14 cellular contexts compared by ENCODE assay signal in the genomic region with DNA sequence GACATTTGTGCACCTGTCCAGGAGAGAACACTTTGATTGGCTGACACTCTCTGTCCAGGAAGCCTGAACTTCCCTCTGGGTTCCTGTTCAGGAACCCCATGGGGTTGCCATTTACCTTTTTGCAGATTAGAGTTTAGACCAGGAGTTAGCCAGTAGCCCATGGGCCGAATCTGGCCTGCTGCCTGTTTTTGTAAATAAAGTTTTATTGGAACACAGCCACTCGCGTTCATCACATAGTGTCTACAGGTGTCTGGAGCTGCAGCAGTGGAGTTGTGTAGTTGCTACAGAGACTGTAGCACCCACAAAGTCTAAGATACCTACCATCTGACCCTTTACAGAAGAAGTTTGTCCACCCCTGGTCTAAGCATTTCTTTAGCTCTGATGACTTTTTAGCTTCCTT.
DNase-seq lines count a peak whose midpoint lies in the region; ATAC-seq and TF ChIP-seq lines count a peak whose summit lies in the region.
"Had no signal": no experiment of that assay in that cellular context is flagged by ENCODE, and none has a peak within 500 bp of the region (broad histone marks: within the 10 kb centered on the region; RNA-seq: fewer than 3 reads in every experiment).

No MANE protein-coding gene starts in this region.

- H3K27me3 ChIP-seq in ACC112 (ENCODE audit: insufficient read depth, low read length) = no peaks in the 10 kb centered on the region
- H3K27me3 ChIP-seq in HCT116 (ENCODE audit: insufficient read depth, low read length) = no peaks in the 10 kb centered on the region
- no peaks in the 10 kb centered on the region for H3K27me3 ChIP-seq in esophagus squamous epithelium

- no TSS peak for BruUV-seq in HCT116 (replicated peaks; lab: Mats Ljungman, UMichigan)

- H3K36me3 ChIP-seq in ACC112 (ENCODE audit: insufficient read depth, low read length) (peaks cover 19% of the 10 kb centered on the region; the same call in 1 of the 2 replicates), HCT116 (ENCODE audit: control insufficient read depth in 1 of 2, insufficient read depth in 2 of 2, low read length in 2 of 2) (peaks cover 12 to 15% of the 10 kb centered on the region in 2 experiments; a peak in 3 of 4 replicates), esophagus squamous epithelium (peaks cover 0 to 70% (median 7%) of the 10 kb centered on the region in 3 donors)

- WGBS in esophagus squamous epithelium, 2 donors = 60 to 100% methylated on average over 2 to 3 of the region's 3 CpGs

- H3K27ac ChIP-seq in ACC112 (ENCODE audit: low read depth, low read length) (peak overlapping the region; percentile 87; the same call in 1 of the 2 replicates), HCT116 (ENCODE audit: low read depth, low read length) (0 out of 2 replicates have a peak overlapping the region, but pooled peaks have one; percentile 7), RWPE1 (peak overlapping the region; percentile 83), esophagus squamous epithelium (peak overlapping the region in 3 of 4 donors; percentile 40 to 81 (median 80))

- in situ Hi-C loops in GM13977 (cut with MboI; ENCODE audit: low pct_unique_long_range_greater_than_20kb, low sequenced_read_pairs, unreplicated experiment) = loop anchor here (25.0 kb wide), 1 partner anchor 133 kb away; a partner anchor contains a TSS

- TF ChIP-seq RAD21 in HCT116 (IDR thresholded peaks at IDR 0.05; ENCODE audit: low read depth) = no peak

- peaks cover 79% of the 10 kb centered on the region for H3K4me1 ChIP-seq in ACC112 (ENCODE audit: control insufficient read depth, insufficient read depth, low read length, unreplicated experiment)
- H3K4me1 ChIP-seq in HCT116 (ENCODE audit: control insufficient read depth in 1 of 2, insufficient read depth in 2 of 2, low read length in 2 of 2) = peaks cover 48 to 80% of the 10 kb centered on the region in 2 experiments
- H3K4me1 ChIP-seq in esophagus squamous epithelium = peaks cover 15 to 79% (median 35%) of the 10 kb centered on the region in 3 donors

- TF ChIP-seq POLR2A in HCT116 (IDR thresholded peaks at IDR 0.05; ENCODE audit: borderline replicate concordance, extremely low read depth, insufficient read depth, insufficient read length) (no peak), esophagus squamous epithelium (IDR thresholded peaks at IDR 0.05) (no peak), GM18505 (IDR thresholded peaks at IDR 0.05; ENCODE audit: borderline replicate concordance, extremely low read depth, insufficient read depth, insufficient read length) (no peak)

- H3K9me2 ChIP-seq in HCT116 (ENCODE audit: insufficient read depth) = no peaks in the 10 kb centered on the region

- H3K9me3 ChIP-seq in HCT116 (ENCODE audit: control insufficient read depth in 1 of 2, insufficient read depth in 1 of 2, low read depth in 1 of 2, low read length in 2 of 2) = no peaks in the 10 kb centered on the region
- H3K9me3 ChIP-seq in esophagus squamous epithelium = no peaks in the 10 kb centered on the region

- no peak for TF ChIP-seq CTCF in HCT116 (IDR thresholded peaks at IDR 0.05 in 2 of 3, conservative IDR thresholded peaks at IDR 0.05 in 1 of 3; ENCODE audit: borderline replicate concordance in 1 of 3, insufficient read depth in 1 of 3, low read depth in 2 of 3, low read length in 2 of 3)
- TF ChIP-seq CTCF in RWPE1 (conservative IDR thresholded peaks at IDR 0.05; ENCODE audit: low read depth) = no peak
- TF ChIP-seq CTCF in esophagus squamous epithelium (IDR thresholded peaks at IDR 0.05) = no peak
- TF ChIP-seq CTCF in GM13977 (IDR thresholded peaks at IDR 0.05; ENCODE audit: extremely low read depth, insufficient read depth, missing control alignments) = no peak

- H3K79me2 ChIP-seq in ACC112 (ENCODE audit: control insufficient read depth, insufficient read depth, low read length, unreplicated experiment) (peaks cover 27% of the 10 kb centered on the region), HCT116 (ENCODE audit: insufficient read depth, low read length) (peaks cover 44% of the 10 kb centered on the region; the same call in 1 of the 2 replicates)

- no peak for DNase-seq in HCT116 (ENCODE audit: low read depth, low spot score)
- no peak for DNase-seq in RWPE1 (ENCODE audit: low spot score)
- no peak for DNase-seq in esophagus squamous epithelium (lab: John Stamatoyannopoulos, UW)
- DNase-seq in NCI-H187 (lab: John Stamatoyannopoulos, UW) = no peak
- DNase-seq in GM13977 (ENCODE audit: low spot score) = no peak
- DNase-seq: CD8-positive, alpha-beta T cell; DND-41; NCI-H446; NCI-H748 treated with DMSO at 0.1 percent for 48 hours; SIG-M5 had no signal

- intact Hi-C loops in HCT116 (cut with micrococcal nuclease) (loop anchor here (5.0 kb wide), 1 partner anchor 133 kb away; a partner anchor contains a TSS), esophagus squamous epithelium (cut with DNase I) (no loop called here)

- RAD21 ChIA-PET in HCT116 (lab: Charles Lee; ENCODE audit: low non-redundant PET in 1 of 2, low total read pairs in 2 of 2, uncharacterized antibody in 2 of 2, unreplicated experiment in 2 of 2) = no interaction called here

- H3K4me3 ChIP-seq in ACC112 (ENCODE audit: low read depth, low read length) (no peak overlapping the region), HCT116 (replicated peaks in 1 of 2; ENCODE audit: low read depth in 1 of 2, low read length in 2 of 2) (no peak overlapping the region), esophagus squamous epithelium (no peak overlapping the region)
- H3K4me3 ChIP-seq: GM23338 had no signal

- ATAC-seq in HCT116 = no peak
- no peak for ATAC-seq in GM18505 (IDR thresholded peaks at IDR 0.05; ENCODE audit: unreplicated experiment)
- ATAC-seq in HG03565 (IDR thresholded peaks at IDR 0.05; ENCODE audit: unreplicated experiment) = no peak
- ATAC-seq: CD8-positive, alpha-beta T cell; GM23338 had no signal

- H2AFZ ChIP-seq in ACC112 (ENCODE audit: low read length, unreplicated experiment) (no peak overlapping the region), HCT116 (ENCODE audit: low read depth, low read length, poor library complexity, severe bottlenecking) (no peak overlapping the region)
- H2AFZ ChIP-seq: GM23338 had no signal

- POLR2A ChIA-PET in HCT116 (lab: Charles Lee) (no interaction called here), RWPE1 (lab: Yijun Ruan, JAX; ENCODE audit: low non-redundant PET) (no interaction called here)

- no peak overlapping the region for H3K4me2 ChIP-seq in HCT116 (ENCODE audit: low read length)
- H3K4me2 ChIP-seq: GM23338 had no signal

- no peak overlapping the region for H3K9ac ChIP-seq in HCT116 (ENCODE audit: low read length)

- CTCF ChIA-PET in HCT116 (lab: Charles Lee) = no interaction called here
- CTCF ChIA-PET in RWPE1 (lab: Yijun Ruan, JAX) = no interaction called here

- H4K20me1 ChIP-seq in HCT116 (ENCODE audit: insufficient read depth) = no peaks in the 10 kb centered on the region

TF ChIP-seq in HCT116, 20 proteins besides CTCF, POLR2A, EP300 and RAD21 (continues in another document):
- TF ChIP-seq ZFX (IDR thresholded peaks at IDR 0.05) (no peak), ELF1 (IDR thresholded peaks at IDR 0.05; ENCODE audit: borderline replicate concordance, low read depth) (no peak), EGR1 (IDR thresholded peaks at IDR 0.05; ENCODE audit: low read depth) (no peak), POLR2AphosphoS5 (IDR thresholded peaks at IDR 0.05; ENCODE audit: low read depth, low read length) (no peak), SIN3A (IDR thresholded peaks at IDR 0.05; ENCODE audit: low read depth) (no peak), SP1 (IDR thresholded peaks at IDR 0.05; ENCODE audit: low read depth) (no peak), YY1 (IDR thresholded peaks at IDR 0.05; ENCODE audit: extremely low read depth, insufficient replicate concordance, low read depth, low read length) (no peak), CBX3 (IDR thresholded peaks at IDR 0.05; ENCODE audit: low read depth) (no peak)
- TF ChIP-seq, protein P1, sequence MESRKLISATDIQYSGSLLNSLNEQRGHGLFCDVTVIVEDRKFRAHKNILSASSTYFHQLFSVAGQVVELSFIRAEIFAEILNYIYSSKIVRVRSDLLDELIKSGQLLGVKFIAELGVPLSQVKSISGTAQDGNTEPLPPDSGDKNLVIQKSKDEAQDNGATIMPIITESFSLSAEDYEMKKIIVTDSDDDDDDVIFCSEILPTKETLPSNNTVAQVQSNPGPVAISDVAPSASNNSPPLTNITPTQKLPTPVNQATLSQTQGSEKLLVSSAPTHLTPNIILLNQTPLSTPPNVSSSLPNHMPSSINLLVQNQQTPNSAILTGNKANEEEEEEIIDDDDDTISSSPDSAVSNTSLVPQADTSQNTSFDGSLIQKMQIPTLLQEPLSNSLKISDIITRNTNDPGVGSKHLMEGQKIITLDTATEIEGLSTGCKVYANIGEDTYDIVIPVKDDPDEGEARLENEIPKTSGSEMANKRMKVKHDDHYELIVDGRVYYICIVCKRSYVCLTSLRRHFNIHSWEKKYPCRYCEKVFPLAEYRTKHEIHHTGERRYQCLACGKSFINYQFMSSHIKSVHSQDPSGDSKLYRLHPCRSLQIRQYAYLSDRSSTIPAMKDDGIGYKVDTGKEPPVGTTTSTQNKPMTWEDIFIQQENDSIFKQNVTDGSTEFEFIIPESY (IDR thresholded peaks at IDR 0.05; ENCODE audit: extremely low read depth, insufficient replicate concordance, low read length) = no peak
- TF ChIP-seq, protein P2, sequence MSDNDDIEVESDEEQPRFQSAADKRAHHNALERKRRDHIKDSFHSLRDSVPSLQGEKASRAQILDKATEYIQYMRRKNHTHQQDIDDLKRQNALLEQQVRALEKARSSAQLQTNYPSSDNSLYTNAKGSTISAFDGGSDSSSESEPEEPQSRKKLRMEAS (IDR thresholded peaks at IDR 0.05) = no peak

Comparison
In these comparisons a context has a peak if more than half of its experiments do, and no peak if none do; other contexts are left out.
1. H3K27ac ChIP-seq: peak in every context shown above with its lines; median percentile 87 in ACC112; 83 in RWPE1; 80 in esophagus squamous epithelium; 7 in HCT116.